1 cellular context compared by ENCODE assay signal in the genomic region with DNA sequence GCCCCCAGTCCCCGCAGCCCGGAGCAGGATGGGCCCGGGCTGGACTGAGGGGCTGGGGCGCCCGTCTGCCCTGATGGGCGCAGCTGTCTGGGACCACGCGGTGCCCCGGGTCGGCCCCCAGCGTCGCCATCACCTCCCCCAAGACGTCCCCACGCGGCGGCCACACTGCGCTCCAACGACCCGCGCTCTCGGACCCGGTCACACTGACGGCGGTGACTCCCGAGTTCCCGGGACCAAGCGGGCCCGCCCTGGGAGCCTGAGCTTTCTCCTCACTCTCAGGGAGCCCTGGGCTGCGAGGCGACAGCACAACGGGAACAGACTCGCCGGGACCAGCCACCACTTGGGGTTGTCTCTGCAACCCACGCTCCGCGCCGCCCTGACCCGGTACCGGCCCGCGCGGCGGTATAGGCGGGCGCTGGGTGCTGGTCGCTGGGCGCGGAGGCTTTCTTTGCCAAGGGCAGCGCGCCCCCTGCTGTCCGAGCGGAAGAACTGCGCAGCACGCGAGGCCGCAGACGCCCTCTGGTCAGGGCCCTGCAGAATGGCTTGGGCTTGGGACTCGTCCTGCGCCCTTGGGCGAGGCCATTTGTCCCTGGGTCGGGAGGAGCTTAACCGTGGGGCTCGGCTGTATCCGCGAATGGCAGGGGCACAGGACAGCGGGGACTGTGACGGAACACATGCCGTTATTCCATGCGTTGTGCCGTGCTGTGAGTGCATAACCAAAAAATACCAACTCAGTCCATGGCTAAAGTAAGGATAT.
TF ChIP-seq lines count a peak whose summit lies in the region.

No MANE protein-coding gene starts in this region.

TF ChIP-seq in HepG2, 621 proteins besides CTCF, POLR2A, EP300 and RAD21 (continued from another document and continues in another):
- TF ChIP-seq, protein P1, sequence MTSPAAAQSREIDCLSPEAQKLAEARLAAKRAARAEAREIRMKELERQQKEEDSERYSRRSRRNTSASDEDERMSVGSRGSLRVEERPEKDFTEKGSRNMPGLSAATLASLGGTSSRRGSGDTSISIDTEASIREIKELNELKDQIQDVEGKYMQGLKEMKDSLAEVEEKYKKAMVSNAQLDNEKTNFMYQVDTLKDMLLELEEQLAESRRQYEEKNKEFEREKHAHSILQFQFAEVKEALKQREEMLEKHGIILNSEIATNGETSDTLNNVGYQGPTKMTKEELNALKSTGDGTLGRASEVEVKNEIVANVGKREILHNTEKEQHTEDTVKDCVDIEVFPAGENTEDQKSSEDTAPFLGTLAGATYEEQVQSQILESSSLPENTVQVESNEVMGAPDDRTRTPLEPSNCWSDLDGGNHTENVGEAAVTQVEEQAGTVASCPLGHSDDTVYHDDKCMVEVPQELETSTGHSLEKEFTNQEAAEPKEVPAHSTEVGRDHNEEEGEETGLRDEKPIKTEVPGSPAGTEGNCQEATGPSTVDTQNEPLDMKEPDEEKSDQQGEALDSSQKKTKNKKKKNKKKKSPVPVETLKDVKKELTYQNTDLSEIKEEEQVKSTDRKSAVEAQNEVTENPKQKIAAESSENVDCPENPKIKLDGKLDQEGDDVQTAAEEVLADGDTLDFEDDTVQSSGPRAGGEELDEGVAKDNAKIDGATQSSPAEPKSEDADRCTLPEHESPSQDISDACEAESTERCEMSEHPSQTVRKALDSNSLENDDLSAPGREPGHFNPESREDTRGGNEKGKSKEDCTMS (CRISPR knock-in tag; conservative IDR thresholded peaks at IDR 0.05) = no peak
- peak; percentile 55; the same call in 1 of the 2 replicates for TF ChIP-seq ZNF580 (CRISPR knock-in tag; IDR thresholded peaks at IDR 0.05; ENCODE audit: borderline replicate concordance, low read depth)
- TF ChIP-seq RFX5 (IDR thresholded peaks at IDR 0.05; ENCODE audit: low read depth, low read length) = no peak
- no peak for TF ChIP-seq KLF11 (CRISPR knock-in tag; IDR thresholded peaks at IDR 0.05)
- TF ChIP-seq ZFP41 (CRISPR knock-in tag; IDR thresholded peaks at IDR 0.05; ENCODE audit: borderline replicate concordance) = 0 out of 2 replicates have a peak, but pooled peaks have one; percentile 35
- no peak for TF ChIP-seq ZNF576 (CRISPR knock-in tag; IDR thresholded peaks at IDR 0.05)
- TF ChIP-seq GPBP1L1 (CRISPR knock-in tag; IDR thresholded peaks at IDR 0.05) = no peak
- peak; percentile 86 for TF ChIP-seq YEATS4 (CRISPR knock-in tag; IDR thresholded peaks at IDR 0.05; ENCODE audit: borderline replicate concordance)
- no peak for TF ChIP-seq AKAP8 (CRISPR knock-in tag; IDR thresholded peaks at IDR 0.05)
- TF ChIP-seq, protein P2, sequence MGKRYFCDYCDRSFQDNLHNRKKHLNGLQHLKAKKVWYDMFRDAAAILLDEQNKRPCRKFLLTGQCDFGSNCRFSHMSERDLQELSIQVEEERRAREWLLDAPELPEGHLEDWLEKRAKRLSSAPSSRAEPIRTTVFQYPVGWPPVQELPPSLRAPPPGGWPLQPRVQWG (CRISPR knock-in tag; IDR thresholded peaks at IDR 0.05; ENCODE audit: borderline replicate concordance, low read depth) = no peak
- TF ChIP-seq ZIK1 (CRISPR knock-in tag; IDR thresholded peaks at IDR 0.05; ENCODE audit: borderline replicate concordance, low read depth) = no peak; the same call in 1 of the 2 replicates
- peak; percentile 97; the same call in 1 of the 2 replicates for TF ChIP-seq ZNF230 (CRISPR knock-in tag; IDR thresholded peaks at IDR 0.05)
- peak; percentile 76 for TF ChIP-seq ZNF777 (CRISPR knock-in tag; IDR thresholded peaks at IDR 0.05)
- TF ChIP-seq THAP7 (CRISPR knock-in tag; IDR thresholded peaks at IDR 0.05) = peak; percentile 81; the same call in 1 of the 2 replicates
- TF ChIP-seq ADNP (CRISPR knock-in tag; IDR thresholded peaks at IDR 0.05) = no peak
- TF ChIP-seq KDM2A (CRISPR knock-in tag; IDR thresholded peaks at IDR 0.05; ENCODE audit: borderline replicate concordance, low read depth) = peak; percentile 97
- TF ChIP-seq PRMT3 (CRISPR knock-in tag; IDR thresholded peaks at IDR 0.05; ENCODE audit: borderline replicate concordance, low read depth) = no peak
- no peak for TF ChIP-seq ZFP36 (IDR thresholded peaks at IDR 0.05; ENCODE audit: borderline replicate concordance, low read depth, low read length, partially characterized antibody)
- no peak for TF ChIP-seq ZNF33A (CRISPR knock-in tag; IDR thresholded peaks at IDR 0.05; ENCODE audit: borderline replicate concordance)
- TF ChIP-seq CHCHD3 (CRISPR knock-in tag; IDR thresholded peaks at IDR 0.05) = no peak
- no peak for TF ChIP-seq THAP8 (CRISPR knock-in tag; IDR thresholded peaks at IDR 0.05; ENCODE audit: borderline replicate concordance)
- TF ChIP-seq, protein P3, sequence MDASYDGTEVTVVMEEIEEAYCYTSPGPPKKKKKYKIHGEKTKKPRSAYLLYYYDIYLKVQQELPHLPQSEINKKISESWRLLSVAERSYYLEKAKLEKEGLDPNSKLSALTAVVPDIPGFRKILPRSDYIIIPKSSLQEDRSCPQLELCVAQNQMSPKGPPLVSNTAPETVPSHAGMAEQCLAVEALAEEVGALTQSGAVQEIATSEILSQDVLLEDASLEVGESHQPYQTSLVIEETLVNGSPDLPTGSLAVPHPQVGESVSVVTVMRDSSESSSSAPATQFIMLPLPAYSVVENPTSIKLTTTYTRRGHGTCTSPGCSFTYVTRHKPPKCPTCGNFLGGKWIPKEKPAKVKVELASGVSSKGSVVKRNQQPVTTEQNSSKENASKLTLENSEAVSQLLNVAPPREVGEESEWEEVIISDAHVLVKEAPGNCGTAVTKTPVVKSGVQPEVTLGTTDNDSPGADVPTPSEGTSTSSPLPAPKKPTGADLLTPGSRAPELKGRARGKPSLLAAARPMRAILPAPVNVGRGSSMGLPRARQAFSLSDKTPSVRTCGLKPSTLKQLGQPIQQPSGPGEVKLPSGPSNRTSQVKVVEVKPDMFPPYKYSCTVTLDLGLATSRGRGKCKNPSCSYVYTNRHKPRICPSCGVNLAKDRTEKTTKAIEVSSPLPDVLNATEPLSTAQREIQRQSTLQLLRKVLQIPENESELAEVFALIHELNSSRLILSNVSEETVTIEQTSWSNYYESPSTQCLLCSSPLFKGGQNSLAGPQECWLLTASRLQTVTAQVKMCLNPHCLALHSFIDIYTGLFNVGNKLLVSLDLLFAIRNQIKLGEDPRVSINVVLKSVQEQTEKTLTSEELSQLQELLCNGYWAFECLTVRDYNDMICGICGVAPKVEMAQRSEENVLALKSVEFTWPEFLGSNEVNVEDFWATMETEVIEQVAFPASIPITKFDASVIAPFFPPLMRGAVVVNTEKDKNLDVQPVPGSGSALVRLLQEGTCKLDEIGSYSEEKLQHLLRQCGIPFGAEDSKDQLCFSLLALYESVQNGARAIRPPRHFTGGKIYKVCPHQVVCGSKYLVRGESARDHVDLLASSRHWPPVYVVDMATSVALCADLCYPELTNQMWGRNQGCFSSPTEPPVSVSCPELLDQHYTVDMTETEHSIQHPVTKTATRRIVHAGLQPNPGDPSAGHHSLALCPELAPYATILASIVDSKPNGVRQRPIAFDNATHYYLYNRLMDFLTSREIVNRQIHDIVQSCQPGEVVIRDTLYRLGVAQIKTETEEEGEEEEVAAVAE (CRISPR knock-in tag; IDR thresholded peaks at IDR 0.05; ENCODE audit: borderline replicate concordance) = no peak
- TF ChIP-seq ZNF432 (CRISPR knock-in tag; IDR thresholded peaks at IDR 0.05; ENCODE audit: borderline replicate concordance) = no peak
- 0 out of 2 replicates have a peak, but pooled peaks have one; percentile 38 for TF ChIP-seq GPN1 (CRISPR knock-in tag; IDR thresholded peaks at IDR 0.05; ENCODE audit: borderline replicate concordance)
- peak; percentile 63; the same call in 1 of the 2 replicates for TF ChIP-seq HOXA5 (CRISPR knock-in tag; IDR thresholded peaks at IDR 0.05)
- TF ChIP-seq, protein P4, sequence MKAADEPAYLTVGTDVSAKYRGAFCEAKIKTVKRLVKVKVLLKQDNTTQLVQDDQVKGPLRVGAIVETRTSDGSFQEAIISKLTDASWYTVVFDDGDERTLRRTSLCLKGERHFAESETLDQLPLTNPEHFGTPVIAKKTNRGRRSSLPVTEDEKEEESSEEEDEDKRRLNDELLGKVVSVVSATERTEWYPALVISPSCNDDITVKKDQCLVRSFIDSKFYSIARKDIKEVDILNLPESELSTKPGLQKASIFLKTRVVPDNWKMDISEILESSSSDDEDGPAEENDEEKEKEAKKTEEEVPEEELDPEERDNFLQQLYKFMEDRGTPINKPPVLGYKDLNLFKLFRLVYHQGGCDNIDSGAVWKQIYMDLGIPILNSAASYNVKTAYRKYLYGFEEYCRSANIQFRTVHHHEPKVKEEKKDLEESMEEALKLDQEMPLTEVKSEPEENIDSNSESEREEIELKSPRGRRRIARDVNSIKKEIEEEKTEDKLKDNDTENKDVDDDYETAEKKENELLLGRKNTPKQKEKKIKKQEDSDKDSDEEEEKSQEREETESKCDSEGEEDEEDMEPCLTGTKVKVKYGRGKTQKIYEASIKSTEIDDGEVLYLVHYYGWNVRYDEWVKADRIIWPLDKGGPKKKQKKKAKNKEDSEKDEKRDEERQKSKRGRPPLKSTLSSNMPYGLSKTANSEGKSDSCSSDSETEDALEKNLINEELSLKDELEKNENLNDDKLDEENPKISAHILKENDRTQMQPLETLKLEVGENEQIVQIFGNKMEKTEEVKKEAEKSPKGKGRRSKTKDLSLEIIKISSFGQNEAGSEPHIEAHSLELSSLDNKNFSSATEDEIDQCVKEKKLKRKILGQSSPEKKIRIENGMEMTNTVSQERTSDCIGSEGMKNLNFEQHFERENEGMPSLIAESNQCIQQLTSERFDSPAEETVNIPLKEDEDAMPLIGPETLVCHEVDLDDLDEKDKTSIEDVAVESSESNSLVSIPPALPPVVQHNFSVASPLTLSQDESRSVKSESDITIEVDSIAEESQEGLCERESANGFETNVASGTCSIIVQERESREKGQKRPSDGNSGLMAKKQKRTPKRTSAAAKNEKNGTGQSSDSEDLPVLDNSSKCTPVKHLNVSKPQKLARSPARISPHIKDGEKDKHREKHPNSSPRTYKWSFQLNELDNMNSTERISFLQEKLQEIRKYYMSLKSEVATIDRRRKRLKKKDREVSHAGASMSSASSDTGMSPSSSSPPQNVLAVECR (CRISPR knock-in tag; IDR thresholded peaks at IDR 0.05; ENCODE audit: borderline replicate concordance) = peak; percentile 70; the same call in 1 of the 2 replicates
- peak; percentile 79 for TF ChIP-seq MYC (CRISPR knock-in tag; IDR thresholded peaks at IDR 0.05; ENCODE audit: borderline replicate concordance)
- TF ChIP-seq, protein P5, sequence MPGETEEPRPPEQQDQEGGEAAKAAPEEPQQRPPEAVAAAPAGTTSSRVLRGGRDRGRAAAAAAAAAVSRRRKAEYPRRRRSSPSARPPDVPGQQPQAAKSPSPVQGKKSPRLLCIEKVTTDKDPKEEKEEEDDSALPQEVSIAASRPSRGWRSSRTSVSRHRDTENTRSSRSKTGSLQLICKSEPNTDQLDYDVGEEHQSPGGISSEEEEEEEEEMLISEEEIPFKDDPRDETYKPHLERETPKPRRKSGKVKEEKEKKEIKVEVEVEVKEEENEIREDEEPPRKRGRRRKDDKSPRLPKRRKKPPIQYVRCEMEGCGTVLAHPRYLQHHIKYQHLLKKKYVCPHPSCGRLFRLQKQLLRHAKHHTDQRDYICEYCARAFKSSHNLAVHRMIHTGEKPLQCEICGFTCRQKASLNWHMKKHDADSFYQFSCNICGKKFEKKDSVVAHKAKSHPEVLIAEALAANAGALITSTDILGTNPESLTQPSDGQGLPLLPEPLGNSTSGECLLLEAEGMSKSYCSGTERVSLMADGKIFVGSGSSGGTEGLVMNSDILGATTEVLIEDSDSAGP (CRISPR knock-in tag; IDR thresholded peaks at IDR 0.05; ENCODE audit: borderline replicate concordance) = peak; percentile 93
- no peak for TF ChIP-seq ZNF577 (CRISPR knock-in tag; IDR thresholded peaks at IDR 0.05; ENCODE audit: borderline replicate concordance, low read depth)
- TF ChIP-seq MAFG (CRISPR knock-in tag; IDR thresholded peaks at IDR 0.05) = no peak
- TF ChIP-seq ZBTB38 (CRISPR knock-in tag; IDR thresholded peaks at IDR 0.05) = peak; percentile 87
- no peak for TF ChIP-seq TBX3 (IDR thresholded peaks at IDR 0.05; ENCODE audit: borderline replicate concordance)
- TF ChIP-seq ZNF792 (CRISPR knock-in tag; IDR thresholded peaks at IDR 0.05) = peak; percentile 59; the same call in 1 of the 2 replicates
- 0 out of 2 replicates have a peak, but pooled peaks have one; percentile 35 for TF ChIP-seq ZFP37 (CRISPR knock-in tag; IDR thresholded peaks at IDR 0.05; ENCODE audit: borderline replicate concordance)
- peak; percentile 62; the same call in 1 of the 2 replicates for TF ChIP-seq ZMYM4 (CRISPR knock-in tag; IDR thresholded peaks at IDR 0.05)
